Comparison of ENCODE assay signal across 8 cellular contexts in genomic region chr2:173355132-173355865, GRCh38. TPM values are rescaled to one million over a fixed set of nuclear protein-coding genes. Genes with fewer than 3 reads are reported as not detected.
DNase-seq lines count a peak whose midpoint lies in the region; ATAC-seq and TF ChIP-seq lines count a peak whose summit lies in the region.

No MANE protein-coding gene starts in this region.

- WGBS in psoas muscle, 3 donors = 0 to 1% (median 0%) methylated on average over 55 to 59 of the region's 59 CpGs

- intact Hi-C loops in CD8-positive, alpha-beta T cell (cut with DNase I, micrococcal nuclease) = no loop called here
- intact Hi-C loops in psoas muscle (cut with DNase I) = loop anchor here (5.0 to 10.0 kb wide), 4 partner anchors 328 to 383 kb away; no protein-coding TSS in a partner anchor

- no peaks in the 10 kb centered on the region for H3K9me3 Mint-ChIP-seq in CD8-positive, alpha-beta T cell

- H3K27me3 ChIP-seq in CD8-positive, alpha-beta T cell (ENCODE audit: insufficient read depth, low read length) = peaks cover 9% of the 10 kb centered on the region
- H3K27me3 ChIP-seq in cardiac muscle cell (no peaks in the 10 kb centered on the region), psoas muscle (ENCODE audit: insufficient read depth in 3 of 3, low read length in 2 of 3) (peaks cover 0 to 13% (median 0%) of the 10 kb centered on the region in 3 donors)

- CTCF ChIA-PET in CD8-positive, alpha-beta T cell (lab: Charles Lee) = no interaction called here

- H3K36me3 Mint-ChIP-seq in CD8-positive, alpha-beta T cell = no peaks in the 10 kb centered on the region

- ATAC-seq in CD8-positive, alpha-beta T cell = peak; percentile 36
- peak; percentile 30 for ATAC-seq in GM19035 (IDR thresholded peaks at IDR 0.05; ENCODE audit: unreplicated experiment)
- peak; percentile 23 for ATAC-seq in HG03196 (IDR thresholded peaks at IDR 0.05; ENCODE audit: unreplicated experiment)
- peak; percentile 75 to 83 (median 82) for ATAC-seq in psoas muscle

- H3K27me3 Mint-ChIP-seq in CD8-positive, alpha-beta T cell (ENCODE audit: low read depth) = peaks cover 45% of the 10 kb centered on the region

- no peak for TF ChIP-seq CTCF in CD8-positive, alpha-beta T cell (IDR thresholded peaks at IDR 0.05)
- TF ChIP-seq CTCF in cardiac muscle cell (IDR thresholded peaks at IDR 0.05; ENCODE audit: low read depth, low read length) = no peak
- no peak for TF ChIP-seq CTCF in psoas muscle (IDR thresholded peaks at IDR 0.05)

- peaks cover 16% of the 10 kb centered on the region for H3K4me1 ChIP-seq in CD8-positive, alpha-beta T cell (ENCODE audit: insufficient read depth, low read length)
- H3K4me1 ChIP-seq in cardiac muscle cell (ENCODE audit: low read depth) (peaks cover 29% of the 10 kb centered on the region), psoas muscle (peaks cover 12% of the 10 kb centered on the region)

- H3K27ac Mint-ChIP-seq in CD8-positive, alpha-beta T cell = no peak overlapping the region

- no peaks in the 10 kb centered on the region for H3K36me3 ChIP-seq in CD8-positive, alpha-beta T cell (ENCODE audit: insufficient read depth, low read length)
- H3K36me3 ChIP-seq in cardiac muscle cell (no peaks in the 10 kb centered on the region), psoas muscle (ENCODE audit: insufficient read depth in 1 of 2, low read depth in 1 of 2) (peaks cover 0 to 15% of the 10 kb centered on the region in 2 donors)

- POLR2A ChIA-PET in CD8-positive, alpha-beta T cell (lab: Charles Lee) = no interaction called here

- H3K27ac ChIP-seq in CD8-positive, alpha-beta T cell (ENCODE audit: low read depth, low read length) = no peak overlapping the region
- H3K27ac ChIP-seq in cardiac muscle cell (peak overlapping the region; percentile 98), psoas muscle (peak overlapping the region; percentile 87)

- peak overlapping the region; percentile 58 for H3K4me3 ChIP-seq in CD8-positive, alpha-beta T cell (ENCODE audit: low read depth, low read length)
- H3K4me3 ChIP-seq in cardiac muscle cell (peak overlapping the region; percentile 58), psoas muscle (peak overlapping the region; percentile 96)

- no peaks in the 10 kb centered on the region for H3K9me3 ChIP-seq in CD8-positive, alpha-beta T cell (ENCODE audit: low read length)
- H3K9me3 ChIP-seq in cardiac muscle cell (ENCODE audit: low read depth) (no peaks in the 10 kb centered on the region), psoas muscle (no peaks in the 10 kb centered on the region)

- H3K4me1 Mint-ChIP-seq in CD8-positive, alpha-beta T cell (ENCODE audit: low read depth) = peaks cover 21% of the 10 kb centered on the region

- peak overlapping the region; percentile 86 for H3K4me3 Mint-ChIP-seq in CD8-positive, alpha-beta T cell

- DNase-seq in CD8-positive, alpha-beta T cell = peak in 3 of 7 experiments; percentile 5 to 19 (median 12)
- DNase-seq in NCI-H82 (lab: John Stamatoyannopoulos, UW) (peak; percentile 87), cardiac muscle cell (ENCODE audit: low read depth in 1 of 2, low spot score in 1 of 2) (peak; percentile 71 to 88), psoas muscle (peak; percentile 21 to 69), midbrain (lab: John Stamatoyannopoulos, UW) (no peak)
- peak; percentile 70 for DNase-seq in activated effector memory CD4-positive, alpha-beta T cell treated with anti-CD3 and anti-CD28 coated beads, Interleukin-2, amount 50 U/mL, for 16 hours

RNA-seq across cellular contexts. Expression of gene CDCA7, which starts 0.6 kb away (rescaled TPM):
- total RNA-seq in CD8-positive, alpha-beta T cell = 1 to 10 TPM; 1.7 to 1.9 TPM
- total RNA-seq in cardiac muscle cell (24.2 and 27.7 TPM in 2 replicates), psoas muscle (1 to 10 TPM; 1.9 to 9.2 (median 2.3) TPM)
- polyA plus RNA-seq in cardiac muscle cell (28.6 and 42.3 TPM in 2 replicates), psoas muscle (1 to 10 TPM in 2 of 3 donors, under 1 TPM in 1; 0.35 to 3.6 (median 1.7) TPM)

Comparison
In these comparisons a context has a peak if more than half of its experiments do, and no peak if none do; other contexts are left out.
1. ATAC-seq: peak in every context shown above with its lines; median percentile 82 in psoas muscle; 36 in CD8-positive, alpha-beta T cell; 30 in GM19035; 23 in HG03196.
2. intact Hi-C loops: an anchor here in psoas muscle (5.0 to 10.0 kb wide); none called in CD8-positive, alpha-beta T cell.